2 cellular contexts compared by ENCODE assay signal in the genomic region with DNA sequence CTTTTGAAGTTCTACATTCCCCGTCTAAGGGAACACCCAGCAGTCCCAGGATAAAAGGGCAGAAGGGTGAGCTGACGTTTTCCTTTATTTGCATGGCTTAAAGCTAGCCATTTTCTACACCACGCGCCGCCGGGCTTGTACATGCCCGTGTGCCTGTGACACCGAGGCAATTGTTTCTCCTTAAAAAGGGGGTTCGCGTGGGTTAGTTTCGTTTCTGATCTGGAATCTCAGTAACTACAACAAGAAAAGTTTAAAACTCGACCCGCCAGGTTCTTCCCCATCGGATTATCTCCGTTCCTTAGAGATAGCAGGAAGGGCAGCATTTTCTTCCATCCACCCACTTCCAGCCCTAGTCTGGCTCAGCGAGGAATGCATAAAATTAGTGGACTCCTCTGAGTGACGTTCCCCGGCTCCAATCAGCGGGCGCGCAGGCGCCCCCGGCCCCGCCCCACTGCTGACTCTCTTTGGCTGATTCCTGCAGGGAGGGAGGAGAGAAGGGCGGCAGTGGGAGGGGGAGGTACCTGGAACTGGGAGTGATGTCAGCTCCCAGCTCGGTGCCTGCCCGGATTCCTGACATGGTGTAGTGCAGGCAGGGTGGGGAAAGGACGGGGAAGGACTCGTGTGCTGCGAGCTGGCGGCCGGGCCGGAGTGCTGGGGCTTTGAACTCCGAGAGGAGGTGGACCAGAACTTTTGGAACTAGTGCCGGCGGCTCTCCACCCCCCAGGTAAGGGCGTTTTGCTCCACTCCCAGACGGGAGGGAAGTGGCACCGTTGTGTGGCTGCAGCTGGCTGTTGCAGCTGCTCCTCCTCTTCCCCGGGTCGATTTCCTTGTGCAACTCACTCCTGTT.
TF ChIP-seq lines count a peak whose summit lies in the region.

TSS of gene PPFIBP1 (plus strand) at position 565 of the 847 bp plus-strand sequence. CDS start 109,191 bp downstream, outside the sequence.

TF ChIP-seq in IMR-90, 13 proteins besides CTCF, POLR2A, EP300 and RAD21:
- TF ChIP-seq CEBPB (IDR thresholded peaks at IDR 0.05; ENCODE audit: low read depth, low read length) (peak; percentile 76), FOS (IDR thresholded peaks at IDR 0.05; ENCODE audit: low read depth, low read length) (peak; percentile 44; the same call in 1 of the 2 replicates), MAZ (IDR thresholded peaks at IDR 0.05; ENCODE audit: borderline replicate concordance, low read depth, low read length) (peak; percentile 98), USF2 (IDR thresholded peaks at IDR 0.05; ENCODE audit: low read depth, low read length) (no peak), SMC3 (IDR thresholded peaks at IDR 0.05; ENCODE audit: low read depth, low read length) (0 out of 2 replicates have a peak, but pooled peaks have one; percentile 12), MXI1 (IDR thresholded peaks at IDR 0.05; ENCODE audit: borderline replicate concordance, low read depth, low read length) (peak; percentile 81; the same call in 1 of the 2 replicates), RFX5 (IDR thresholded peaks at IDR 0.05; ENCODE audit: low read depth, low read length) (no peak), ELK1 (IDR thresholded peaks at IDR 0.05; ENCODE audit: borderline replicate concordance, low read depth, low read length) (no peak)
TF ChIP-seq in IMR-90: peak in this region for 5.

TF ChIP-seq in endothelial cell of umbilical vein, 7 proteins besides CTCF, POLR2A, EP300 and RAD21:
- TF ChIP-seq EZH2 (IDR thresholded peaks at IDR 0.05; ENCODE audit: borderline replicate concordance, low read depth, low read length, severe bottlenecking) (no peak), JUN (IDR thresholded peaks at IDR 0.05; ENCODE audit: borderline replicate concordance, insufficient read depth, insufficient read length, low read depth) (peak; percentile 12), FOS (IDR thresholded peaks at IDR 0.05; ENCODE audit: borderline replicate concordance, insufficient read depth, low read length) (peak; percentile 5), POLR2AphosphoS5 (IDR thresholded peaks at IDR 0.05; ENCODE audit: insufficient read depth, low read depth, low read length) (peak; percentile 84), MYC (IDR thresholded peaks at IDR 0.05; ENCODE audit: low read depth, low read length) (no peak), MAX (IDR thresholded peaks at IDR 0.05; ENCODE audit: insufficient read depth, insufficient read length) (peak; percentile 2)
